8 cellular contexts compared by ENCODE assay signal in the genomic region with DNA sequence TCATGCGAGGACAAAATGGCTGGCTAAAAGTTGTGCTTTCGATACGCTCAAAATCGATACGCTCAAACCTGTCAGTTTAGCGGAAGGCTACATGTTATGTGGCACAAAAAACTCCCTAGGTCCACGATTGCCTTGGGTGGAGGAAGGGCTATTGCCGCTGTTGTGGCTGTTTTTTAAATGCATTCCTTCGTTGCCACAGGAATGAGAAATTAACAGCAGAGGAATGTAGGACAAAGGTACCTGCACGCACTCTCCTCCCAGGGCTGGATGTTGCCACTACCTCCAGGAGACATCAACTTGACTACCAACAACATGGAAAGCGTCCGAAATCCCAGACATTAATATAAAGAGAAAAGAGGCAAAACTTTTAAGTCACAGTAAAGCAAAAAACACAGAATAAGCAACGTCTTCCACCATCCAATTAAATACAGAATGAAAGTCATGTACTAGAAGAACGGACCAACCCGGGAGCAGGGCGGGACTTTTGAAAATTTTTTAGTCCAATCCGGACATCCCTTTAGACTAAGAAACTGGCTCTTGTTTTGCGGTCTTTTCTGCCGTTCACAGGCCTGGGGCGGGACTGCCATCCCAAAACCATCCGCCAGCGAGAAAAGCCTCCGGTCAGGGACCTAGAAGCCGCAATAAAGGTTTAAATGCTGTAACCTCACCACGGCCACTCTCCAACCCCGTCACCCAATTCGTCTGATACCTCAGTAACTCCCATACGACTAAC. TPM values are rescaled to one million over a fixed set of nuclear protein-coding genes. Genes with fewer than 3 reads are reported as not detected.
A peak's percentile ranks its signal among the peaks of the same experiment; 100 is the strongest.
DNase-seq lines count a peak whose midpoint lies in the region; ATAC-seq and TF ChIP-seq lines count a peak whose summit lies in the region.

No MANE protein-coding gene starts in this region.

- peak; percentile 96 for DNase-seq in DMS 273 (lab: John Stamatoyannopoulos, UW; ENCODE audit: unreplicated experiment)
- peak; percentile 82 for DNase-seq in activated T-cell treated with anti-CD3 and anti-CD28 coated beads, Interleukin-2, amount 50 U/mL, for 24 hours
- peak; percentile 62 to 90 for DNase-seq in stimulated activated effector memory CD8-positive, alpha-beta T cell treated with anti-CD3 and anti-CD28 coated beads, Interleukin-12 subunit alpha, Interleukin-12 subunit beta, amount 100 ng/mL, for 72 hours (ENCODE audit: low spot score in 2 of 2)

- TF ChIP-seq CTCF in OCI-LY3 (IDR thresholded peaks at IDR 0.05; ENCODE audit: low read depth, low read length) = no peak

- H3K4me2 ChIP-seq in OCI-LY3 (ENCODE audit: low read length) = peak overlapping the region; percentile 65

- no peaks in the 10 kb centered on the region for H3K27me3 Mint-ChIP-seq in activated T-cell treated with anti-CD3 and anti-CD28 coated beads, Interleukin-2, amount 50 U/mL, for 24 hours

- ATAC-seq in GM21515 (IDR thresholded peaks at IDR 0.05; ENCODE audit: unreplicated experiment) = peak; percentile 52
- peak; percentile 79 for ATAC-seq in stimulated activated effector memory CD8-positive, alpha-beta T cell treated with anti-CD3 and anti-CD28 coated beads, Interleukin-12 subunit alpha, Interleukin-12 subunit beta, amount 100 ng/mL, for 72 hours

- H3K79me2 ChIP-seq in OCI-LY3 (ENCODE audit: low read length) = no peaks in the 10 kb centered on the region

- H3K27ac Mint-ChIP-seq in activated T-cell treated with anti-CD3 and anti-CD28 coated beads, Interleukin-2, amount 50 U/mL, for 24 hours = peak overlapping the region; percentile 97
- H3K27ac Mint-ChIP-seq in stimulated activated effector memory CD8-positive, alpha-beta T cell treated with anti-CD3 and anti-CD28 coated beads, Interleukin-12 subunit alpha, Interleukin-12 subunit beta, amount 100 ng/mL, for 72 hours = peak overlapping the region; percentile 96

- H3K27ac ChIP-seq in HUES6 (ENCODE audit: low read depth, low read length) (peak overlapping the region; percentile 100), OCI-LY3 (ENCODE audit: low read length) (peak overlapping the region; percentile 99), esophagus (ENCODE audit: low read depth in 2 of 2, low read length in 1 of 2) (peak overlapping the region; percentile 95 to 96), muscle layer of colon (ENCODE audit: low read depth, low read length) (peak overlapping the region; percentile 94)

- WGBS in esophagus, 2 donors = 0% methylated on average over 28 of the region's 28 CpGs

- H3K27me3 ChIP-seq in HUES6 (ENCODE audit: control insufficient read depth, insufficient read depth, low read length) (no peaks in the 10 kb centered on the region), OCI-LY3 (ENCODE audit: low read depth, low read length) (no peaks in the 10 kb centered on the region), esophagus (ENCODE audit: control insufficient read depth in 1 of 2, insufficient read depth in 2 of 2, low read length in 2 of 2) (no peaks in the 10 kb centered on the region), muscle layer of colon (ENCODE audit: control insufficient read depth in 1 of 2, insufficient read depth in 2 of 2, low read length in 2 of 2) (no peaks in the 10 kb centered on the region)

- no peaks in the 10 kb centered on the region for H4K20me1 ChIP-seq in OCI-LY3 (ENCODE audit: insufficient read depth, low read length)

- no peaks in the 10 kb centered on the region for H3K9me3 Mint-ChIP-seq in activated T-cell treated with anti-CD3 and anti-CD28 coated beads, Interleukin-2, amount 50 U/mL, for 24 hours
- no peaks in the 10 kb centered on the region for H3K9me3 Mint-ChIP-seq in stimulated activated effector memory CD8-positive, alpha-beta T cell treated with anti-CD3 and anti-CD28 coated beads, Interleukin-12 subunit alpha, Interleukin-12 subunit beta, amount 100 ng/mL, for 72 hours

- H3K9ac ChIP-seq in HUES6 (ENCODE audit: low read length) = peak overlapping the region; percentile 98
- H3K9ac ChIP-seq in OCI-LY3 (ENCODE audit: low read length) = peak overlapping the region; percentile 90
- H3K9ac ChIP-seq in muscle layer of colon (ENCODE audit: low read length) = peak overlapping the region; percentile 59

- peaks cover 30% of the 10 kb centered on the region for H3K4me1 Mint-ChIP-seq in activated T-cell treated with anti-CD3 and anti-CD28 coated beads, Interleukin-2, amount 50 U/mL, for 24 hours (ENCODE audit: low read depth)
- peaks cover 26% of the 10 kb centered on the region for H3K4me1 Mint-ChIP-seq in stimulated activated effector memory CD8-positive, alpha-beta T cell treated with anti-CD3 and anti-CD28 coated beads, Interleukin-12 subunit alpha, Interleukin-12 subunit beta, amount 100 ng/mL, for 72 hours

- H3K4me1 ChIP-seq in HUES6 (ENCODE audit: control insufficient read depth, insufficient read depth, low read length) (peaks cover 18% of the 10 kb centered on the region), OCI-LY3 (ENCODE audit: low read length) (peaks cover 23% of the 10 kb centered on the region), esophagus (ENCODE audit: control insufficient read depth in 2 of 2, insufficient read depth in 2 of 2, low read length in 1 of 2) (no peaks in the 10 kb centered on the region), muscle layer of colon (ENCODE audit: insufficient read depth, low read length) (peaks cover 9% of the 10 kb centered on the region)

- H3K9me3 ChIP-seq in HUES6 (ENCODE audit: control insufficient read depth, insufficient read depth, low read depth, low read length) (no peaks in the 10 kb centered on the region), OCI-LY3 (ENCODE audit: insufficient read depth, low read length) (no peaks in the 10 kb centered on the region), esophagus (ENCODE audit: control insufficient read depth in 2 of 2, insufficient read depth in 1 of 2, low read depth in 1 of 2, low read length in 1 of 2) (no peaks in the 10 kb centered on the region), muscle layer of colon (ENCODE audit: low read length) (no peaks in the 10 kb centered on the region)

- H2AFZ ChIP-seq in OCI-LY3 (ENCODE audit: low read depth, low read length) = 0 out of 2 replicates have a peak overlapping the region, but pooled peaks have one; percentile 45

- H3K4me3 ChIP-seq in HUES6 (ENCODE audit: low read depth, low read length) (peak overlapping the region; percentile 77), OCI-LY3 (ENCODE audit: low read length) (peak overlapping the region; percentile 79), esophagus (ENCODE audit: low read depth in 1 of 2, low read length in 2 of 2) (peak overlapping the region; percentile 58 to 79), muscle layer of colon (ENCODE audit: low read depth in 1 of 2, low read length in 2 of 2) (peak overlapping the region; percentile 46 to 78)

- peaks cover 11% of the 10 kb centered on the region for H3K36me3 Mint-ChIP-seq in activated T-cell treated with anti-CD3 and anti-CD28 coated beads, Interleukin-2, amount 50 U/mL, for 24 hours (ENCODE audit: low read depth)
- H3K36me3 Mint-ChIP-seq in stimulated activated effector memory CD8-positive, alpha-beta T cell treated with anti-CD3 and anti-CD28 coated beads, Interleukin-12 subunit alpha, Interleukin-12 subunit beta, amount 100 ng/mL, for 72 hours = peaks cover 28% of the 10 kb centered on the region

- H3K4me3 Mint-ChIP-seq in activated T-cell treated with anti-CD3 and anti-CD28 coated beads, Interleukin-2, amount 50 U/mL, for 24 hours = peak overlapping the region; percentile 85
- peak overlapping the region; percentile 85 for H3K4me3 Mint-ChIP-seq in stimulated activated effector memory CD8-positive, alpha-beta T cell treated with anti-CD3 and anti-CD28 coated beads, Interleukin-12 subunit alpha, Interleukin-12 subunit beta, amount 100 ng/mL, for 72 hours

- H3K36me3 ChIP-seq in HUES6 (ENCODE audit: control insufficient read depth, insufficient read depth, low read length) (no peaks in the 10 kb centered on the region), OCI-LY3 (replicated peaks; ENCODE audit: low read depth, low read length) (no peaks in the 10 kb centered on the region), esophagus (ENCODE audit: control insufficient read depth in 2 of 2, insufficient read depth in 2 of 2, low read length in 1 of 2) (no peaks in the 10 kb centered on the region), muscle layer of colon (ENCODE audit: insufficient read depth, low read length) (no peaks in the 10 kb centered on the region)

RNA-seq across cellular contexts. Expression of a gene that starts 32.1 kb away (rescaled TPM):
- 1 to 10 TPM; 2.2 to 2.6 TPM for polyA plus RNA-seq in esophagus

Comparison
In these comparisons a context has a peak if more than half of its experiments do, and no peak if none do; other contexts are left out.
1. Peak in every context shown above with its lines: DNase-seq, ATAC-seq, H3K4me3 ChIP-seq and H3K27ac ChIP-seq.